In genomic region chr7:6057316-6058128, GRCh38 we compare ENCODE assay signal across 1 cellular context.
A peak's percentile ranks its signal among the peaks of the same experiment; 100 is the strongest.
TF ChIP-seq lines count a peak whose summit lies in the region.

No MANE protein-coding gene starts in this region.

TF ChIP-seq in K562, 482 proteins besides CTCF, POLR2A, EP300 and RAD21 (continued from another document and continues in another):
- TF ChIP-seq GMEB1 (CRISPR knock-in tag; IDR thresholded peaks at IDR 0.05): no peak
- no peak for TF ChIP-seq HES1 (IDR thresholded peaks at IDR 0.05; ENCODE audit: low read depth)
- no peak for TF ChIP-seq ZNF644 (tag; IDR thresholded peaks at IDR 0.05; ENCODE audit: low read depth)
- TF ChIP-seq ZNF766 (CRISPR knock-in tag; conservative IDR thresholded peaks at IDR 0.05): no peak
- no peak for TF ChIP-seq ZNF780A (CRISPR knock-in tag; IDR thresholded peaks at IDR 0.05)
- TF ChIP-seq RFX7 (CRISPR knock-in tag; IDR thresholded peaks at IDR 0.05): no peak
- 0 out of 2 replicates have a peak, but pooled peaks have one; percentile 2 for TF ChIP-seq JUND (IDR thresholded peaks at IDR 0.05; ENCODE audit: borderline replicate concordance, low read depth, low read length)
- TF ChIP-seq JUND (tag; IDR thresholded peaks at IDR 0.05; ENCODE audit: borderline replicate concordance, low read depth, low read length): no peak
- TF ChIP-seq RNF2 (IDR thresholded peaks at IDR 0.05): no peak
- no peak for TF ChIP-seq CREB3 (tag; conservative IDR thresholded peaks at IDR 0.05; ENCODE audit: low read depth)
- peak; percentile 52; the same call in 1 of the 2 replicates for TF ChIP-seq ADNP (tag; IDR thresholded peaks at IDR 0.05)
- no peak for TF ChIP-seq ZNF24 (IDR thresholded peaks at IDR 0.05)
- no peak for TF ChIP-seq CBX1 (IDR thresholded peaks at IDR 0.05; ENCODE audit: low read depth)
- TF ChIP-seq IRF1 (CRISPR knock-in tag; IDR thresholded peaks at IDR 0.05; ENCODE audit: borderline replicate concordance): no peak
- 0 out of 2 replicates have a peak, but pooled peaks have one; percentile 44 for TF ChIP-seq CUX1 (CRISPR knock-in tag; IDR thresholded peaks at IDR 0.05)
- no peak for TF ChIP-seq RBM15 (IDR thresholded peaks at IDR 0.05; ENCODE audit: insufficient read depth, low read length)
- no peak for TF ChIP-seq CLOCK (CRISPR knock-in tag; IDR thresholded peaks at IDR 0.05; ENCODE audit: borderline replicate concordance)
- TF ChIP-seq RERE (CRISPR knock-in tag; IDR thresholded peaks at IDR 0.05; ENCODE audit: borderline replicate concordance): no peak
- TF ChIP-seq TRIM28 (IDR thresholded peaks at IDR 0.05): no peak
- no peak for TF ChIP-seq ETS2 (tag; IDR thresholded peaks at IDR 0.05; ENCODE audit: borderline replicate concordance, poor library complexity, severe bottlenecking)
- no peak for TF ChIP-seq CHD4 (IDR thresholded peaks at IDR 0.05; ENCODE audit: insufficient read depth, insufficient replicate concordance, low read depth, low read length, poor library complexity, severe bottlenecking)
- TF ChIP-seq MAX (CRISPR knock-in tag; IDR thresholded peaks at IDR 0.05): no peak
- TF ChIP-seq GATA2 (CRISPR knock-in tag; IDR thresholded peaks at IDR 0.05): no peak
- TF ChIP-seq FOXK2 (conservative IDR thresholded peaks at IDR 0.05 in 1 of 2, IDR thresholded peaks at IDR 0.05 in 1 of 2; ENCODE audit: low read depth in 2 of 2): peak in 1 of 2 experiments; percentile 15; a peak in 1 of 4 replicates
- no peak for TF ChIP-seq ZNF444 (CRISPR knock-in tag; IDR thresholded peaks at IDR 0.05)
- TF ChIP-seq SFPQ (IDR thresholded peaks at IDR 0.05; ENCODE audit: low read depth, low read length): no peak
- no peak for TF ChIP-seq MIER1 (IDR thresholded peaks at IDR 0.05; ENCODE audit: low read depth)
- TF ChIP-seq HDAC1 (IDR thresholded peaks at IDR 0.05): peak in 1 of 2 experiments; percentile 26; a peak in 1 of 4 replicates
